ENCODE assay signal across 1 cellular context in genomic region chr2:27703638-27704341, GRCh38.
TF ChIP-seq lines count a peak whose summit lies in the region.

No MANE protein-coding gene starts in this region.

TF ChIP-seq in K562, 482 proteins besides CTCF, POLR2A, EP300 and RAD21 (continued from another document):
- TF ChIP-seq VEZF1 (CRISPR knock-in tag; IDR thresholded peaks at IDR 0.05) (0 out of 2 replicates have a peak, but pooled peaks have one; percentile 10), SP1 (CRISPR knock-in tag; IDR thresholded peaks at IDR 0.05) (0 out of 2 replicates have a peak, but pooled peaks have one; percentile 17), POLR2G (IDR thresholded peaks at IDR 0.05; ENCODE audit: low read depth, low read length) (no peak), MAZ (CRISPR knock-in tag; conservative IDR thresholded peaks at IDR 0.05 in 1 of 2, IDR thresholded peaks at IDR 0.05 in 1 of 2) (peak; percentile 6 to 15; a peak in 1 of 4 replicates), AFF1 (IDR thresholded peaks at IDR 0.05; ENCODE audit: low read depth in 1 of 2, partially characterized antibody in 2 of 2) (peak in 1 of 2 experiments; percentile 72), ZNF263 (CRISPR knock-in tag; IDR thresholded peaks at IDR 0.05; ENCODE audit: borderline replicate concordance) (peak; percentile 52; the same call in 1 of the 2 replicates), CCNT2 (IDR thresholded peaks at IDR 0.05; ENCODE audit: borderline replicate concordance, extremely low read depth, insufficient read length, low read depth, low read length) (no peak), SRSF1 (IDR thresholded peaks at IDR 0.05; ENCODE audit: low read depth, low read length) (no peak), NR2F6 (CRISPR knock-in tag; IDR thresholded peaks at IDR 0.05) (no peak), USF2 (CRISPR knock-in tag; IDR thresholded peaks at IDR 0.05) (no peak), JUND (IDR thresholded peaks at IDR 0.05; ENCODE audit: borderline replicate concordance, low read depth, low read length) (peak; percentile 34; the same call in 1 of the 2 replicates), JUND (tag; IDR thresholded peaks at IDR 0.05; ENCODE audit: borderline replicate concordance, low read depth, low read length) (no peak; the same call in 2 of the 3 replicates), XRCC3 (IDR thresholded peaks at IDR 0.05) (no peak), SMC3 (conservative IDR thresholded peaks at IDR 0.05; ENCODE audit: insufficient read depth, low read depth, low read length) (peak; percentile 84), KLF16 (IDR thresholded peaks at IDR 0.05) (no peak), ARNT (IDR thresholded peaks at IDR 0.05) (no peak), CEBPB (tag; IDR thresholded peaks at IDR 0.05) (peak; percentile 85), U2AF2 (optimal IDR thresholded peaks at IDR 0.05; ENCODE audit: low read depth, low read length) (no peak), DACH1 (IDR thresholded peaks at IDR 0.05; ENCODE audit: partially characterized antibody) (no peak), PML (IDR thresholded peaks at IDR 0.05; ENCODE audit: low read length) (no peak), SMARCE1 (IDR thresholded peaks at IDR 0.05) (0 out of 2 replicates have a peak, but pooled peaks have one; percentile 11), EZH2 (IDR thresholded peaks at IDR 0.05; ENCODE audit: borderline replicate concordance, low read depth, low read length) (no peak)
